ENCODE assay signal across 8 cellular contexts in the genomic region with DNA sequence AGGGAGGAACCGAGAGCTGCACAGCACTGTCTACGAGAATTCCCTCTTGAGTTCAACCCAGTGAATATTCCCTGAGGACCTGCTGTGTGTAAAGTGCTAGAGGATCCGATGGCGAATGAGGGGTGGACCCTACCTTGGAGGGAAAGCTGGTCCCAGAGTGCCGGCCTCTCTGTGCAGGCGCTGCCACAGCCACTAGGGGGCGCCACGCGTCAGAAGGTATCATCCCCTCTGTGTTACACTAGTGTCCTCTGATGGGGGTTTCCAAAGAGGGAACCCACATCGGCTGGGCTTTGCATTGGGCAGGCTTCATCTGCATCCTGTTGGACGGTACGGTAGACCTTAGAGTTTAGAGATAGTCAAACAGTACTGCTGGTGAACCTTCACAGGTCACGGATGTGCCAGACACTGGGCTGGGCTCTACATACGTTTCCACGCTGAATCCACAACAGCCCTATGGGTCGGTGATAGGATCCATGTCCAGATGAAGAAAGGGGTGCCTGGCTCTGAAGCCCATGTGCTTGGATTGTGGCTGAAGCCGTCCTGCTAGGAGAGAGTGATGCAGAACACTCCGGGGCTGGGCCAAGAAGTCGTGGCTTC. TPM values are rescaled to one million over a fixed set of nuclear protein-coding genes. Genes with fewer than 3 reads are reported as not detected.
DNase-seq lines count a peak whose midpoint lies in the region; ATAC-seq, FAIRE-seq and TF ChIP-seq lines count a peak whose summit lies in the region.

No MANE protein-coding gene starts in this region.

- H3K36me3 ChIP-seq in right atrium auricular region: peaks cover 53% of the 10 kb centered on the region

- H3K4me1 ChIP-seq in right atrium auricular region: peaks cover 0 to 5% of the 10 kb centered on the region in 2 donors

- FAIRE-seq in GM19239 (lab: Jason Lieb, UNC): peak; percentile 56

- in situ Hi-C loops in SK-MEL-5 (cut with HindIII; ENCODE audit: low pct_unique_long_range_greater_than_20kb, low sequenced_read_pairs): no loop called here

- TF ChIP-seq CTCF in AG09309 (IDR thresholded peaks at IDR 0.05; ENCODE audit: control insufficient read depth, insufficient read depth, low read depth, low read length, missing control alignments) (peak; percentile 73), right atrium auricular region (IDR thresholded peaks at IDR 0.05) (peak; percentile 57 to 84)

- H3K27me3 ChIP-seq in right atrium auricular region: no peaks in the 10 kb centered on the region

- no peaks in the 10 kb centered on the region for H3K9me3 ChIP-seq in right atrium auricular region

- ATAC-seq in GM18519 (IDR thresholded peaks at IDR 0.05; ENCODE audit: low FRiP score, unreplicated experiment) (no peak), HG03025 (IDR thresholded peaks at IDR 0.05; ENCODE audit: low FRiP score, unreplicated experiment) (no peak)

- H3K27ac ChIP-seq in right atrium auricular region: no peak overlapping the region

- H3K4me3 ChIP-seq in AG09309 (ENCODE audit: control insufficient read depth, low read depth, low read length) (no peak overlapping the region), right atrium auricular region (no peak overlapping the region)

- DNase-seq in AG09309 (ENCODE audit: low read depth) (no peak), GM19239 (ENCODE audit: insufficient read length, low spot score) (peak; percentile 62), SK-MEL-5 (ENCODE audit: low read depth, low spot score) (peak; percentile 49), right atrium auricular region (ENCODE audit: low spot score) (no peak)
- peak; percentile 75 for DNase-seq in activated naive CD4-positive, alpha-beta T cell treated with Interleukin-2 at 50 U/mL for 16 hours
- DNase-seq in stimulated activated CD4-positive, alpha-beta T cell treated with anti-CD3 and anti-CD28 coated beads, Interleukin-1b, Interleukin-23, amount 100 ng/mL, for 1 hour (ENCODE audit: low read depth in 2 of 2): peak; percentile 36 to 59

RNA-seq across cellular contexts. Expression of a gene that starts 39.0 kb away (rescaled TPM):
- total RNA-seq in SK-MEL-5 (2014; rRNA removed; shearing (Covaris generic)): 45.0 and 46.4 TPM in 2 replicates
- 23.2 and 41.5 TPM in 2 replicates for polyA plus RNA-seq in SK-MEL-5 (2015; cell fraction: cytosol; rRNA removed)
- polyA plus RNA-seq in SK-MEL-5 (2015; cell fraction: nucleus; rRNA removed): 181 and 231 TPM in 2 replicates
- total RNA-seq in right atrium auricular region: 10 to 100 TPM; 19.8 to 22.3 TPM

RNA-seq across cellular contexts. Expression of a gene that starts 39.1 kb away (rescaled TPM):
- total RNA-seq in SK-MEL-5 (2014; rRNA removed; shearing (Covaris generic)): 64.5 and 72.6 TPM in 2 replicates
- polyA plus RNA-seq in SK-MEL-5 (2015; cell fraction: cytosol; rRNA removed): 56.5 and 62.8 TPM in 2 replicates
- polyA plus RNA-seq in SK-MEL-5 (2015; cell fraction: nucleus; rRNA removed): 36.4 and 44.8 TPM in 2 replicates
- total RNA-seq in right atrium auricular region: 10 to 100 TPM; 30.4 to 35.3 TPM

Comparison
In these comparisons a context has a peak if more than half of its experiments do, and no peak if none do; other contexts are left out.
1. DNase-seq: peak in GM19239 (single experiment), SK-MEL-5 (single experiment), activated naive CD4-positive, alpha-beta T cell treated with Interleukin-2 at 50 U/mL for 16 hours (single experiment) and stimulated activated CD4-positive, alpha-beta T cell treated with anti-CD3 and anti-CD28 coated beads, Interleukin-1b, Interleukin-23, amount 100 ng/mL, for 1 hour (2 of 2); none in AG09309 (single experiment) and right atrium auricular region (single experiment).